Comparison of ENCODE assay signal across 18 cellular contexts in genomic region chr4:40210776-40211175, GRCh38. TPM values are rescaled to one million over a fixed set of nuclear protein-coding genes. Genes with fewer than 3 reads are reported as not detected.
DNase-seq lines count a peak whose midpoint lies in the region; ATAC-seq and TF ChIP-seq lines count a peak whose summit lies in the region.
"Had no signal": no experiment of that assay in that cellular context is flagged by ENCODE, and none has a peak within 500 bp of the region (broad histone marks: within the 10 kb centered on the region; RNA-seq: fewer than 3 reads in every experiment).

No MANE protein-coding gene starts in this region.

- H3K4me3 Mint-ChIP-seq in activated CD4-positive, alpha-beta T cell treated with anti-CD3 and anti-CD28 coated beads for 36 hours = peak overlapping the region; percentile 75
- peak overlapping the region in 3 of 4 donors; percentile 64 to 86 (median 69) for H3K4me3 Mint-ChIP-seq in IgD-negative memory B cell
- H3K4me3 Mint-ChIP-seq in naive thymus-derived CD8-positive, alpha-beta T cell = peak overlapping the region; percentile 54 to 100 (median 86)

- ATAC-seq in activated CD4-positive, alpha-beta T cell treated with anti-CD3 and anti-CD28 coated beads for 36 hours = no peak
- ATAC-seq in activated naive CD4-positive, alpha-beta T cell treated with anti-CD3 and anti-CD28 coated beads, Interleukin-2, amount 50 U/mL, for 72 hours = no peak
- no peak for ATAC-seq in naive thymus-derived CD8-positive, alpha-beta T cell
- no peak for ATAC-seq in PC-3
- ATAC-seq in HG02973 (IDR thresholded peaks at IDR 0.05; ENCODE audit: unreplicated experiment) = no peak
- ATAC-seq: A549, Panc1, psoas muscle had no signal

- H3K9me3 Mint-ChIP-seq in activated CD4-positive, alpha-beta T cell treated with anti-CD3 and anti-CD28 coated beads for 36 hours (ENCODE audit: low read depth) = no peaks in the 10 kb centered on the region
- H3K9me3 Mint-ChIP-seq in IgD-negative memory B cell = no peaks in the 10 kb centered on the region
- no peaks in the 10 kb centered on the region for H3K9me3 Mint-ChIP-seq in activated naive CD4-positive, alpha-beta T cell treated with anti-CD3 and anti-CD28 coated beads, Interleukin-2, amount 50 U/mL, for 72 hours
- H3K9me3 Mint-ChIP-seq in naive thymus-derived CD8-positive, alpha-beta T cell = no peaks in the 10 kb centered on the region

- no peaks in the 10 kb centered on the region for H4K20me1 ChIP-seq in PC-3 (ENCODE audit: low read length)

- H3K4me1 ChIP-seq in PC-3 (ENCODE audit: insufficient read depth, low read length) (no peaks in the 10 kb centered on the region), uterus (no peaks in the 10 kb centered on the region)
- H3K4me1 ChIP-seq: A549, left ventricle myocardium inferior, psoas muscle had no signal

- POLR2A ChIA-PET in activated CD4-positive, alpha-beta T cell treated with anti-CD3 and anti-CD28 coated beads for 36 hours (lab: Charles Lee) = interaction anchor here (1.3 to 2.4 kb wide), 3 partner anchors 11 to 106 kb away, joined by 5 to 9 read pairs (median 5); no protein-coding TSS in a partner anchor
- POLR2A ChIA-PET in naive thymus-derived CD8-positive, alpha-beta T cell (lab: Charles Lee) = interaction anchor here (0.8 to 13.9 kb wide), 15 partner anchors 13 to 106 kb away, joined by 3 to 376 read pairs (median 4); partner anchors contain the start of gene RHOH
- POLR2A ChIA-PET in PC-3 (lab: Charles Lee; ENCODE audit: unreplicated experiment) = no interaction called here

- no peak overlapping the region for H2AFZ ChIP-seq in PC-3 (ENCODE audit: low read length)

- CTCF ChIA-PET in activated CD4-positive, alpha-beta T cell treated with anti-CD3 and anti-CD28 coated beads for 36 hours (lab: Charles Lee) = interaction anchor here (0.7 to 5.7 kb wide), 6 partner anchors 10 to 97 kb away, joined by 3 to 33 read pairs (median 4); no protein-coding TSS in a partner anchor
- CTCF ChIA-PET in PC-3 (lab: Charles Lee) = no interaction called here

- no peak overlapping the region for H3K4me3 ChIP-seq in PC-3 (ENCODE audit: low read length)
- no peak overlapping the region for H3K4me3 ChIP-seq in uterus
- H3K4me3 ChIP-seq: A549, left ventricle myocardium inferior, psoas muscle had no signal

- BruUV-seq in PC-3 (replicated peaks; lab: Mats Ljungman, UMichigan) = no TSS peak

- intact Hi-C loops in activated CD4-positive, alpha-beta T cell treated with anti-CD3 and anti-CD28 coated beads for 36 hours (cut with DNase I, micrococcal nuclease) = no loop called here
- intact Hi-C loops in PC-3 (cut with micrococcal nuclease) = no loop called here
- intact Hi-C loops in uterus (cut with DNase I; ENCODE audit: low total_unique reads) = no loop called here

- no peak for TF ChIP-seq POLR2A in uterus (IDR thresholded peaks at IDR 0.05)

- H3K36me3 ChIP-seq in PC-3 (ENCODE audit: low read depth, low read length) (no peaks in the 10 kb centered on the region), uterus (no peaks in the 10 kb centered on the region)
- H3K36me3 ChIP-seq: left ventricle myocardium inferior had no signal

- H3K9ac ChIP-seq in PC-3 (ENCODE audit: low read length) = no peak overlapping the region

- no peaks in the 10 kb centered on the region for H3F3A ChIP-seq in PC-3 (ENCODE audit: low read length, unreplicated experiment)

- peaks cover 81% of the 10 kb centered on the region for H3K36me3 Mint-ChIP-seq in activated CD4-positive, alpha-beta T cell treated with anti-CD3 and anti-CD28 coated beads for 36 hours (ENCODE audit: low read depth)
- peaks cover 19% of the 10 kb centered on the region for H3K36me3 Mint-ChIP-seq in IgD-negative memory B cell
- peaks cover 61 to 63% of the 10 kb centered on the region in 2 donors for H3K36me3 Mint-ChIP-seq in activated naive CD4-positive, alpha-beta T cell treated with anti-CD3 and anti-CD28 coated beads, Interleukin-2, amount 50 U/mL, for 72 hours
- peaks cover 9 to 88% (median 48%) of the 10 kb centered on the region in 3 donors for H3K36me3 Mint-ChIP-seq in naive thymus-derived CD8-positive, alpha-beta T cell

- H3K9me3 ChIP-seq in PC-3 (ENCODE audit: low read length) (no peaks in the 10 kb centered on the region), uterus (no peaks in the 10 kb centered on the region)
- H3K9me3 ChIP-seq: A549, left ventricle myocardium inferior, psoas muscle had no signal

- H3K79me2 ChIP-seq in PC-3 (ENCODE audit: low read length) = no peaks in the 10 kb centered on the region

- H3K27ac Mint-ChIP-seq in activated CD4-positive, alpha-beta T cell treated with anti-CD3 and anti-CD28 coated beads for 36 hours = peak overlapping the region; percentile 94
- peak overlapping the region; percentile 46 to 82 (median 65) for H3K27ac Mint-ChIP-seq in IgD-negative memory B cell
- peak overlapping the region; percentile 80 to 90 for H3K27ac Mint-ChIP-seq in activated naive CD4-positive, alpha-beta T cell treated with anti-CD3 and anti-CD28 coated beads, Interleukin-2, amount 50 U/mL, for 72 hours
- peak overlapping the region; percentile 84 to 97 (median 95) for H3K27ac Mint-ChIP-seq in naive thymus-derived CD8-positive, alpha-beta T cell

- TF ChIP-seq CTCF in PC-3 (conservative IDR thresholded peaks at IDR 0.05; ENCODE audit: low read depth, low read length) (no peak), uterus (IDR thresholded peaks at IDR 0.05) (no peak)

- no peaks in the 10 kb centered on the region for H3K9me2 ChIP-seq in PC-3 (replicated peaks; ENCODE audit: low read length)

- H3K4me2 ChIP-seq in PC-3 (ENCODE audit: low read length) = no peak overlapping the region
- H3K4me2 ChIP-seq: A549 had no signal

- no peak overlapping the region for H3K27ac ChIP-seq in PC-3 (ENCODE audit: low read length)
- H3K27ac ChIP-seq in uterus = no peak overlapping the region
- H3K27ac ChIP-seq: A549, left ventricle myocardium inferior, psoas muscle had no signal

- H3K27me3 Mint-ChIP-seq in activated CD4-positive, alpha-beta T cell treated with anti-CD3 and anti-CD28 coated beads for 36 hours = no peaks in the 10 kb centered on the region
- H3K27me3 Mint-ChIP-seq in IgD-negative memory B cell = no peaks in the 10 kb centered on the region
- no peaks in the 10 kb centered on the region for H3K27me3 Mint-ChIP-seq in naive thymus-derived CD8-positive, alpha-beta T cell

- peaks cover 83% of the 10 kb centered on the region for H3K4me1 Mint-ChIP-seq in activated CD4-positive, alpha-beta T cell treated with anti-CD3 and anti-CD28 coated beads for 36 hours
- peaks cover 70 to 80% (median 74%) of the 10 kb centered on the region in 3 donors for H3K4me1 Mint-ChIP-seq in IgD-negative memory B cell
- H3K4me1 Mint-ChIP-seq in naive thymus-derived CD8-positive, alpha-beta T cell = peaks cover 50 to 94% (median 84%) of the 10 kb centered on the region in 4 donors

- H3K27me3 ChIP-seq in PC-3 (ENCODE audit: low read length) (no peaks in the 10 kb centered on the region), uterus (no peaks in the 10 kb centered on the region)

- DNase-seq in activated CD4-positive, alpha-beta T cell treated with anti-CD3 and anti-CD28 coated beads for 36 hours = no peak
- DNase-seq in activated CD4-positive, alpha-beta T cell treated with anti-CD3 and anti-CD28 coated beads for 48 hours = no peak
- no peak for DNase-seq in activated naive CD4-positive, alpha-beta T cell treated with anti-CD3 and anti-CD28 coated beads, Interleukin-2, amount 50 U/mL, for 72 hours (ENCODE audit: low spot score in 2 of 2)
- no peak for DNase-seq in naive thymus-derived CD8-positive, alpha-beta T cell
- DNase-seq in PC-3 (no peak), uterus (no peak)
- DNase-seq: activated gamma-delta T cell treated with Interleukin-2 at 50 U/mL for 16 hours; effector CD4-positive, alpha-beta T cell; KG1; left ventricle myocardium inferior; NCI-H1436 treated with DMSO at 0.1 percent for 48 hours; NCI-H524; psoas muscle; substantia nigra had no signal

RNA-seq across cellular contexts. Expression of gene RHOH, which starts 13.9 kb away (rescaled TPM):
- total RNA-seq in activated CD4-positive, alpha-beta T cell treated with anti-CD3 and anti-CD28 coated beads for 36 hours = 10 to 100 TPM; 74.7 to 83.6 TPM
- 255 TPM for polyA plus RNA-seq in IgD-negative memory B cell
- 10 to 100 TPM; 81.2 to 82.9 TPM for total RNA-seq in activated naive CD4-positive, alpha-beta T cell treated with anti-CD3 and anti-CD28 coated beads, Interleukin-2, amount 50 U/mL, for 72 hours
- 100 to 1,000 TPM; 233 to 249 TPM for total RNA-seq in naive thymus-derived CD8-positive, alpha-beta T cell
- polyA plus RNA-seq in naive thymus-derived CD8-positive, alpha-beta T cell = 100 to 1,000 TPM; 328 to 416 (median 383) TPM
- total RNA-seq in PC-3 (2014; rRNA removed) (0.12 TPM in 1 of 2 replicates, not detected in the other), uterus (10 to 100 TPM in 1 of 4 donors, 1 to 10 TPM in 3; 1.5 to 37.1 (median 3.0) TPM)
